ENCODE assay signal across 23 cellular contexts in genomic region chr11:75631086-75631694, GRCh38. TPM values are rescaled to one million over a fixed set of nuclear protein-coding genes. Genes with fewer than 3 reads are reported as not detected.
"Had no signal": no experiment of that assay in that cellular context is flagged by ENCODE, and none has a peak within 500 bp of the region (broad histone marks: within the 10 kb centered on the region; RNA-seq: fewer than 3 reads in every experiment).

No MANE protein-coding gene starts in this region.

- H3K9ac ChIP-seq: neural progenitor cell had no signal

- H2AFZ ChIP-seq: neural progenitor cell had no signal

- H3K27ac Mint-ChIP-seq: activated naive CD4-positive, alpha-beta T cell treated with anti-CD3 and anti-CD28 coated beads, Interleukin-2, amount 10 ng/mL, durations not matched to agents 7 days and 5 days; activated naive CD8-positive, alpha-beta T cell treated with anti-CD3 and anti-CD28 coated beads, Interleukin-2, amount 50 U/mL, for 24 hours; endodermal cell; neural progenitor cell; progenitor cell of endocrine pancreas; stimulated activated naive CD8-positive, alpha-beta T cell treated with anti-CD3 and anti-CD28 coated beads, Interleukin-15, Interleukin-2, amounts not matched to agents 100 ng/mL and 50 ng/mL, for 24 hours had no signal

- H3K4me2 ChIP-seq: neural progenitor cell had no signal

- H3K36me3 Mint-ChIP-seq: activated naive CD4-positive, alpha-beta T cell treated with anti-CD3 and anti-CD28 coated beads, Interleukin-2, amount 10 ng/mL, durations not matched to agents 7 days and 5 days had no signal

- H3K36me3 ChIP-seq: colonic mucosa, neural progenitor cell, right atrium auricular region, tibial nerve, uterus had no signal

- FAIRE-seq: kidney had no signal

- H3K9me3 ChIP-seq: colonic mucosa, right atrium auricular region, tibial nerve, uterus had no signal

- H3K27ac ChIP-seq: colonic mucosa, epithelial cell of prostate, neural progenitor cell, right atrium auricular region, tibial nerve, uterus had no signal

- H3K27me3 ChIP-seq: colonic mucosa, neural progenitor cell, right atrium auricular region, tibial nerve, uterus had no signal

- H3K4me1 Mint-ChIP-seq: activated naive CD4-positive, alpha-beta T cell treated with anti-CD3 and anti-CD28 coated beads, Interleukin-2, amount 10 ng/mL, durations not matched to agents 7 days and 5 days; activated naive CD8-positive, alpha-beta T cell treated with anti-CD3 and anti-CD28 coated beads, Interleukin-2, amount 50 U/mL, for 24 hours; central memory CD8-positive, alpha-beta T cell had no signal

- H3K4me3 ChIP-seq: colonic mucosa, neural progenitor cell, right atrium auricular region, tibial nerve, uterus had no signal

- H3K4me1 ChIP-seq: colonic mucosa, uterus had no signal

- H3K9me3 Mint-ChIP-seq: activated naive CD4-positive, alpha-beta T cell treated with anti-CD3 and anti-CD28 coated beads, Interleukin-2, amount 10 ng/mL, durations not matched to agents 7 days and 5 days; activated naive CD8-positive, alpha-beta T cell treated with anti-CD3 and anti-CD28 coated beads, Interleukin-2, amount 50 U/mL, for 24 hours; central memory CD8-positive, alpha-beta T cell; endodermal cell; neural progenitor cell; stimulated activated naive CD8-positive, alpha-beta T cell treated with anti-CD3 and anti-CD28 coated beads, Interleukin-15, Interleukin-2, amounts not matched to agents 100 ng/mL and 50 ng/mL, for 24 hours had no signal

- H3K4me3 Mint-ChIP-seq: activated naive CD4-positive, alpha-beta T cell treated with anti-CD3 and anti-CD28 coated beads, Interleukin-2, amount 10 ng/mL, durations not matched to agents 7 days and 5 days; activated naive CD8-positive, alpha-beta T cell treated with anti-CD3 and anti-CD28 coated beads, Interleukin-2, amount 50 U/mL, for 24 hours; central memory CD8-positive, alpha-beta T cell; endodermal cell; neural progenitor cell; stimulated activated naive CD8-positive, alpha-beta T cell treated with anti-CD3 and anti-CD28 coated beads, Interleukin-15, Interleukin-2, amounts not matched to agents 100 ng/mL and 50 ng/mL, for 24 hours had no signal

- DNase-seq: activated CD4-positive, alpha-beta T cell treated with anti-CD3 and anti-CD28 coated beads, Interleukin-2, amount 50 U/mL, for 1 hour; activated CD8-positive, alpha-beta memory T cell treated with anti-CD3 and anti-CD28 coated beads, Interleukin-2, amount 50 U/mL, for 4 hours; activated effector memory CD4-positive, alpha-beta T cell treated with Interleukin-2 at 50 U/mL for 16 hours; activated naive CD4-positive, alpha-beta T cell treated with anti-CD3 and anti-CD28 coated beads, Interleukin-2, amount 10 ng/mL, durations not matched to agents 7 days and 5 days; activated naive CD8-positive, alpha-beta T cell treated with anti-CD3 and anti-CD28 coated beads, Interleukin-2, amount 50 U/mL, for 24 hours; activated T-cell treated with anti-CD3 and anti-CD28 coated beads, Interleukin-2, amount 50 U/mL, for 48 hours; aorta; colonic mucosa; endodermal cell; foreskin fibroblast; hippocampal formation; kidney; left ventricle myocardium superior; T1000; uterus had no signal

- ATAC-seq: activated naive CD8-positive, alpha-beta T cell treated with anti-CD3 and anti-CD28 coated beads, Interleukin-2, amount 50 U/mL, for 24 hours; left ventricle myocardium superior had no signal

RNA-seq across cellular contexts. Expression of gene MAP6, which starts 37.6 kb away (rescaled TPM):
- total RNA-seq: mononuclear cell had no signal
